8 cellular contexts compared by ENCODE assay signal in genomic region chr7:73324081-73324845, GRCh38. TPM values are rescaled to one million over a fixed set of nuclear protein-coding genes. Genes with fewer than 3 reads are reported as not detected.
DNase-seq lines count a peak whose midpoint lies in the region; FAIRE-seq and TF ChIP-seq lines count a peak whose summit lies in the region.
"Not testable (repeated sequence)": the region's sequence is repeated elsewhere in the genome, so short reads cannot be mapped to it uniquely, and the experiment has no call there.

No MANE protein-coding gene starts in this region.

- peaks cover 10% of the 10 kb centered on the region for H3K4me1 Mint-ChIP-seq in activated CD4-positive, alpha-beta memory T cell treated with anti-CD3 and anti-CD28 coated beads, Interleukin-2, amount 10 ng/mL, durations not matched to agents 7 days and 5 days

- H3K27me3 Mint-ChIP-seq in activated CD4-positive, alpha-beta memory T cell treated with anti-CD3 and anti-CD28 coated beads, Interleukin-2, amount 10 ng/mL, durations not matched to agents 7 days and 5 days = not testable (repeated sequence)

- H3K9me3 ChIP-seq in NT2/D1 (ENCODE audit: insufficient read depth, low read length); small intestine (ENCODE audit: control insufficient read depth, low read depth): not testable (repeated sequence)

- FAIRE-seq in GM12891 (lab: Jason Lieb, UNC); small intestine (lab: Jason Lieb, UNC): not testable (repeated sequence)

- H3K4me3 ChIP-seq in NT2/D1 (ENCODE audit: insufficient read length, low read depth); small intestine (ENCODE audit: low read depth in 1 of 2, low read length in 2 of 2): not testable (repeated sequence)
- H3K4me3 ChIP-seq in choroid plexus epithelial cell (ENCODE audit: low read depth, low read length) = peak overlapping the region; percentile 2

- H3K27ac Mint-ChIP-seq in activated CD4-positive, alpha-beta memory T cell treated with anti-CD3 and anti-CD28 coated beads, Interleukin-2, amount 10 ng/mL, durations not matched to agents 7 days and 5 days = not testable (repeated sequence)

- H3K27me3 ChIP-seq in NT2/D1 (ENCODE audit: insufficient read depth, insufficient read length); small intestine (ENCODE audit: control insufficient read depth in 2 of 2, insufficient read depth in 2 of 2, low read length in 2 of 2): not testable (repeated sequence)

- not testable (repeated sequence) for H3K27ac ChIP-seq in small intestine (ENCODE audit: low read depth in 1 of 2, low read length in 1 of 2)

- not testable (repeated sequence) for H3K9ac ChIP-seq in NT2/D1 (ENCODE audit: insufficient read length, low read depth)

- not testable (repeated sequence) for H3K9me3 Mint-ChIP-seq in activated CD4-positive, alpha-beta memory T cell treated with anti-CD3 and anti-CD28 coated beads, Interleukin-2, amount 10 ng/mL, durations not matched to agents 7 days and 5 days

- not testable (repeated sequence) for TF ChIP-seq POLR2A in GM12891 (IDR thresholded peaks at IDR 0.05; ENCODE audit: low read depth, low read length)

- not testable (repeated sequence) for H3K4me1 ChIP-seq in NT2/D1 (ENCODE audit: insufficient read depth, insufficient read length); small intestine (ENCODE audit: control insufficient read depth in 2 of 2, insufficient read depth in 1 of 2, low read depth in 1 of 2, low read length in 1 of 2)

- in situ Hi-C loops in KBM-7 (cut with MboI; ENCODE audit: low pct_unique_long_range_greater_than_20kb, low sequenced_read_pairs) = not testable (repeated sequence)

- 11 to 21% (median 21%) methylated on average over 23 to 30 of the region's 31 CpGs for WGBS in small intestine, 3 donors

- peak overlapping the region; percentile 24 for H3K4me3 Mint-ChIP-seq in activated CD4-positive, alpha-beta memory T cell treated with anti-CD3 and anti-CD28 coated beads, Interleukin-2, amount 10 ng/mL, durations not matched to agents 7 days and 5 days

- CTCF ChIA-PET in activated CD4-positive, alpha-beta memory T cell treated with anti-CD3 and anti-CD28 coated beads, Interleukin-2, amount 10 ng/mL, durations not matched to agents 7 days and 5 days (lab: Charles Lee) = interaction anchor here (0.6 to 2.2 kb wide), 8 partner anchors 10 to 384 kb away, joined by 3 to 18 read pairs (median 4); partner anchors contain the start of gene NSUN5

- H3K36me3 Mint-ChIP-seq in activated CD4-positive, alpha-beta memory T cell treated with anti-CD3 and anti-CD28 coated beads, Interleukin-2, amount 10 ng/mL, durations not matched to agents 7 days and 5 days (ENCODE audit: low read depth) = not testable (repeated sequence)

- H3K36me3 ChIP-seq in NT2/D1 (ENCODE audit: insufficient read depth, insufficient read length, low read length); small intestine (ENCODE audit: control insufficient read depth in 2 of 2, insufficient read depth in 2 of 2, low read length in 2 of 2): not testable (repeated sequence)

- POLR2A ChIA-PET in activated CD4-positive, alpha-beta memory T cell treated with anti-CD3 and anti-CD28 coated beads, Interleukin-2, amount 10 ng/mL, durations not matched to agents 7 days and 5 days (lab: Charles Lee) = not testable (repeated sequence)

- peak; percentile 67 for DNase-seq in A172 (ENCODE audit: low spot score)
- DNase-seq in GM12891 (ENCODE audit: insufficient read length, low spot score) = peak; percentile 82
- peak; percentile 83 for DNase-seq in KBM-7
- DNase-seq in NT2/D1 (ENCODE audit: low read depth, low spot score) = peak; percentile 44
- peak; percentile 53 for DNase-seq in activated CD4-positive, alpha-beta memory T cell treated with anti-CD3 and anti-CD28 coated beads, Interleukin-2, amount 10 ng/mL, durations not matched to agents 7 days and 5 days
- peak; percentile 63 for DNase-seq in choroid plexus epithelial cell (ENCODE audit: low read depth)
- peak; percentile 76 for DNase-seq in islet precursor cell
- peak; percentile 48 for DNase-seq in small intestine

- peak; percentile 74 for TF ChIP-seq CTCF in choroid plexus epithelial cell (conservative IDR thresholded peaks at IDR 0.05; ENCODE audit: low read depth, low read length)

RNA-seq across cellular contexts. Expression of gene TRIM50, which starts 3.6 kb away (rescaled TPM):
- total RNA-seq in A172 (2014; rRNA removed; shearing (Covaris generic)) = not detected in 2 replicates
- not detected for polyA plus RNA-seq in GM12891 (2012; ENCODE audit: low read depth, missing spikeins)
- not detected for total RNA-seq in activated CD4-positive, alpha-beta memory T cell treated with anti-CD3 and anti-CD28 coated beads, Interleukin-2, amount 10 ng/mL, durations not matched to agents 7 days and 5 days
- 1 to 10 TPM in 1 of 3 donors, under 1 TPM in 1, not detected in 1; 0.54 to 2.1 TPM for polyA plus RNA-seq in small intestine

RNA-seq across cellular contexts. Expression of gene FKBP6, which starts 3.7 kb away (rescaled TPM):
- not detected in 2 replicates for total RNA-seq in A172 (2014; rRNA removed; shearing (Covaris generic))
- not detected for polyA plus RNA-seq in GM12891 (2012; ENCODE audit: low read depth, missing spikeins)
- not detected for total RNA-seq in activated CD4-positive, alpha-beta memory T cell treated with anti-CD3 and anti-CD28 coated beads, Interleukin-2, amount 10 ng/mL, durations not matched to agents 7 days and 5 days
- not detected for polyA plus RNA-seq in small intestine

RNA-seq across cellular contexts. Expression of gene NSUN5, which starts 15.6 kb away (rescaled TPM):
- total RNA-seq in A172 (2014; rRNA removed; shearing (Covaris generic)) = 9.4 and 11.6 TPM in 2 replicates
- polyA plus RNA-seq in GM12891 (2012; ENCODE audit: low read depth, missing spikeins) = 32.6 TPM
- 10 to 100 TPM; 42.9 to 44.7 TPM for total RNA-seq in activated CD4-positive, alpha-beta memory T cell treated with anti-CD3 and anti-CD28 coated beads, Interleukin-2, amount 10 ng/mL, durations not matched to agents 7 days and 5 days
- 10 to 100 TPM; 29.1 to 34.0 (median 32.5) TPM for polyA plus RNA-seq in small intestine
